In the genomic region with DNA sequence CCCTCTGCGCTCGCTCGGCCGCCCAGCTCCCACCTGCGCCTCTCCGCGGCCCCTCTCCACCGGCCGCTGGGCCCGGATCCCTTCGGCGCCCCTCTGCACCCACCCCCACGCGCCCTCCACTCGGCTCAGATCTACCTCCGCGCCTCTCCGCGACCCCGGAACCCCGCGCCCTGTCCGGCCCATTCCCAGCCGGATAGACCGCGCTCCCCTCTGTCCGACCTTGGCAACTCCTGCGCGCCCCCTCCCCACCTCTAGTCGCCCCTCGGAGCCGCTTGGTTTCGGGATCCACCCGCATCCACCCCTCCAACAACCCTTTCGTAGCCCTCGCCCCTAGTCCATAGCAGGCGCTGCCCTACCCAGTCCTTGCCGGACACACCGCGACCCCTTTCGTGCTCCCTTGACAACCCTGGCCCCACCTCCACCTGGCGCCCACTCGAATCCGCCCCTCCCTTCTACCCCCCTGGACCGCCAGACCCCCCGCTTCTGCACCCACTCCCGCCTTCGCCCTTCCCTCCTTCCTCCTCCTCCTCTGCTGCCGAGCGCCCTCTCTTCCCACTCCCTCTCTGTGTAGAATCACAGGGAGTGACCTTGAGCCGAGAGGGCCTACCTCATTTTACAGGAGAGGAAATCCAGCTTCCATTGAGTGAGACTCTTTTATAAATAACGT, we compare ENCODE assay signal across 8 cellular contexts. TPM values are rescaled to one million over a fixed set of nuclear protein-coding genes. Genes with fewer than 3 reads are reported as not detected.
A peak's percentile ranks its signal among the peaks of the same experiment; 100 is the strongest.
DNase-seq lines count a peak whose midpoint lies in the region; TF ChIP-seq lines count a peak whose summit lies in the region.

No MANE protein-coding gene starts in this region.

- H2BK15ac ChIP-seq in neuronal stem cell (ENCODE audit: low read length), result no peak overlapping the region

- H3K14ac ChIP-seq in neuronal stem cell (ENCODE audit: low read length), result peak overlapping the region; percentile 94

- peaks cover 2% of the 10 kb centered on the region for H3K79me1 ChIP-seq in neuronal stem cell (ENCODE audit: low read depth, low read length)

- H2AK5ac ChIP-seq in neuronal stem cell (ENCODE audit: low read depth, low read length), result peak overlapping the region; percentile 56

- H2AFZ ChIP-seq in neuronal stem cell (ENCODE audit: low read length), result peak overlapping the region; percentile 99

- peak overlapping the region; percentile 88 for H3K9ac ChIP-seq in neuronal stem cell (ENCODE audit: low read depth, low read length, poor library complexity)

- peak overlapping the region; percentile 84 for H3K27ac Mint-ChIP-seq in activated T-helper 2 cell treated with anti-CD3 and anti-CD28 coated beads, Interferon-gamma antibody, Interleukin-2, Interleukin-4, amounts not matched to agents 10 μg/mL and 5 μg/mL and 100 μg/mL, durations not matched to agents 14 hours and 24 hours and 36 hours

- peak overlapping the region; percentile 1 for H2BK12ac ChIP-seq in neuronal stem cell (ENCODE audit: low read length)

- WGBS in neuronal stem cell (ENCODE audit: extremely low coverage in 2 of 2, insufficient read length in 2 of 2, insufficient replicate concordance in 1 of 2), 2 donors, result no CpG with 5 or more reads among the region's 52 CpGs

- no peak overlapping the region for H3K4ac ChIP-seq in neuronal stem cell (ENCODE audit: low read length)

- H3K4me2 ChIP-seq in neuronal stem cell (ENCODE audit: insufficient read depth, low read length, poor library complexity, severe bottlenecking), result peak overlapping the region; percentile 95

- no peak overlapping the region for H4K91ac ChIP-seq in neuronal stem cell (ENCODE audit: low read depth, low read length, poor library complexity)

- peak overlapping the region; percentile 83 for H3K4me3 Mint-ChIP-seq in activated T-helper 2 cell treated with anti-CD3 and anti-CD28 coated beads, Interferon-gamma antibody, Interleukin-2, Interleukin-4, amounts not matched to agents 10 μg/mL and 5 μg/mL and 100 μg/mL, durations not matched to agents 14 hours and 24 hours and 36 hours (ENCODE audit: low read depth)

- no peaks in the 10 kb centered on the region for H3K27me3 Mint-ChIP-seq in activated T-helper 2 cell treated with anti-CD3 and anti-CD28 coated beads, Interferon-gamma antibody, Interleukin-2, Interleukin-4, amounts not matched to agents 10 μg/mL and 5 μg/mL and 100 μg/mL, durations not matched to agents 14 hours and 24 hours and 36 hours (ENCODE audit: low read depth)

- H3K9me3 ChIP-seq in neuronal stem cell (replicated peaks in 1 of 2; ENCODE audit: control insufficient read depth in 2 of 2, insufficient read depth in 1 of 2, low read depth in 1 of 2, low read length in 2 of 2), result peaks cover 0 to 6% of the 10 kb centered on the region in 2 donors

- intact Hi-C loops in activated T-helper 2 cell treated with anti-CD3 and anti-CD28 coated beads, Interferon-gamma antibody, Interleukin-2, Interleukin-4, amounts not matched to agents 10 μg/mL and 5 μg/mL and 100 μg/mL, durations not matched to agents 14 hours and 24 hours and 36 hours (cut with micrococcal nuclease), result loop anchor here (1.0 to 5.0 kb wide), 6 partner anchors 51 to 1101 kb away; a partner anchor contains a TSS

- H3K23ac ChIP-seq in neuronal stem cell (ENCODE audit: low read depth, low read length, poor library complexity), result peak overlapping the region; percentile 96

- peak; percentile 2 for DNase-seq in activated effector memory CD4-positive, alpha-beta T cell treated with Interleukin-2 at 50 U/mL for 16 hours
- DNase-seq in activated effector memory CD4-positive, alpha-beta T cell treated with anti-CD3 and anti-CD28 coated beads, Interleukin-2, amount 50 U/mL, for 16 hours, result no peak
- DNase-seq in LNCaP clone FGC (ENCODE audit: low read depth) (no peak), globus pallidus (ENCODE audit: low spot score) (peak; percentile 56), neuronal stem cell (ENCODE audit: low spot score) (peak; percentile 6), GM19238 (ENCODE audit: insufficient read length, low spot score) (no peak), NCI-H446 treated with DMSO at 0.1 percent for 48 hours (lab: John Stamatoyannopoulos, UW) (no peak)
- DNase-seq in activated T-helper 2 cell treated with anti-CD3 and anti-CD28 coated beads, Interferon-gamma antibody, Interleukin-2, Interleukin-4, amounts not matched to agents 10 μg/mL and 5 μg/mL and 100 μg/mL, durations not matched to agents 14 hours and 24 hours and 36 hours (ENCODE audit: low spot score), result peak; percentile 14

- H2BK5ac ChIP-seq in neuronal stem cell (ENCODE audit: low read length), result peak overlapping the region; percentile 66

- no peak overlapping the region for H2BK120ac ChIP-seq in neuronal stem cell (ENCODE audit: low read depth, low read length)

- H3K4me1 ChIP-seq in neuronal stem cell (ENCODE audit: control insufficient read depth in 2 of 2, insufficient read depth in 1 of 2, low read depth in 1 of 2, low read length in 2 of 2), result peaks cover 0 to 5% of the 10 kb centered on the region in 2 donors

- peaks cover 11% of the 10 kb centered on the region for H3K36me3 Mint-ChIP-seq in activated T-helper 2 cell treated with anti-CD3 and anti-CD28 coated beads, Interferon-gamma antibody, Interleukin-2, Interleukin-4, amounts not matched to agents 10 μg/mL and 5 μg/mL and 100 μg/mL, durations not matched to agents 14 hours and 24 hours and 36 hours (ENCODE audit: low read depth)

- H3K9me3 Mint-ChIP-seq in activated T-helper 2 cell treated with anti-CD3 and anti-CD28 coated beads, Interferon-gamma antibody, Interleukin-2, Interleukin-4, amounts not matched to agents 10 μg/mL and 5 μg/mL and 100 μg/mL, durations not matched to agents 14 hours and 24 hours and 36 hours, result no peaks in the 10 kb centered on the region

- no peak for TF ChIP-seq CTCF in LNCaP clone FGC (IDR thresholded peaks at IDR 0.05; ENCODE audit: control insufficient read depth, extremely low read depth, insufficient read depth)

- H3K18ac ChIP-seq in neuronal stem cell (ENCODE audit: low read length), result peak overlapping the region; percentile 96

- H4K8ac ChIP-seq in neuronal stem cell (ENCODE audit: low read depth, low read length), result peak overlapping the region; percentile 43

- no peak overlapping the region for H3K27ac ChIP-seq in neuronal stem cell (replicated peaks; ENCODE audit: low read length)

- H3K4me3 ChIP-seq in LNCaP clone FGC (ENCODE audit: low read depth, low read length), result peak overlapping the region; percentile 78
- peak overlapping the region; percentile 85 to 97 for H3K4me3 ChIP-seq in neuronal stem cell (ENCODE audit: low read length in 2 of 2)

- H3K27me3 ChIP-seq in neuronal stem cell (ENCODE audit: control insufficient read depth in 3 of 3, insufficient read depth in 3 of 3, low read depth in 1 of 3, low read length in 3 of 3), result no peaks in the 10 kb centered on the region

- H3K4me1 Mint-ChIP-seq in activated T-helper 2 cell treated with anti-CD3 and anti-CD28 coated beads, Interferon-gamma antibody, Interleukin-2, Interleukin-4, amounts not matched to agents 10 μg/mL and 5 μg/mL and 100 μg/mL, durations not matched to agents 14 hours and 24 hours and 36 hours (ENCODE audit: low read depth), result peaks cover 32% of the 10 kb centered on the region

- H3K36me3 ChIP-seq in neuronal stem cell (replicated peaks in 1 of 2; ENCODE audit: control insufficient read depth in 2 of 2, insufficient read depth in 2 of 2, low read length in 2 of 2), result peaks cover 0 to 11% of the 10 kb centered on the region in 2 donors

RNA-seq across cellular contexts. Expression of a gene that starts 0.5 kb away (rescaled TPM):
- total RNA-seq in activated T-helper 2 cell treated with anti-CD3 and anti-CD28 coated beads, Interferon-gamma antibody, Interleukin-2, Interleukin-4, amounts not matched to agents 10 μg/mL and 5 μg/mL and 100 μg/mL, durations not matched to agents 14 hours and 24 hours and 36 hours, result 33.9 and 34.5 TPM in 2 replicates
- polyA plus RNA-seq in neuronal stem cell (2013, experiment 1 of 2), result 27.3 TPM
- polyA plus RNA-seq in neuronal stem cell (2013, experiment 2 of 2), result 28.6 TPM

RNA-seq across cellular contexts. Expression of a gene that starts 51.2 kb away (rescaled TPM):
- total RNA-seq in activated T-helper 2 cell treated with anti-CD3 and anti-CD28 coated beads, Interferon-gamma antibody, Interleukin-2, Interleukin-4, amounts not matched to agents 10 μg/mL and 5 μg/mL and 100 μg/mL, durations not matched to agents 14 hours and 24 hours and 36 hours, result 34.5 and 36.3 TPM in 2 replicates
- 14.8 TPM for polyA plus RNA-seq in neuronal stem cell (2013, experiment 1 of 2)
- 13.4 TPM for polyA plus RNA-seq in neuronal stem cell (2013, experiment 2 of 2)

Comparison
In these comparisons a context has a peak if more than half of its experiments do, and no peak if none do; other contexts are left out.
1. DNase-seq: peak in activated effector memory CD4-positive, alpha-beta T cell treated with Interleukin-2 at 50 U/mL for 16 hours (single experiment), activated T-helper 2 cell treated with anti-CD3 and anti-CD28 coated beads, Interferon-gamma antibody, Interleukin-2, Interleukin-4, amounts not matched to agents 10 μg/mL and 5 μg/mL and 100 μg/mL, durations not matched to agents 14 hours and 24 hours and 36 hours (single experiment), globus pallidus (single experiment) and neuronal stem cell (single experiment); none in activated effector memory CD4-positive, alpha-beta T cell treated with anti-CD3 and anti-CD28 coated beads, Interleukin-2, amount 50 U/mL, for 16 hours (single experiment), LNCaP clone FGC (single experiment), GM19238 (single experiment) and NCI-H446 treated with DMSO at 0.1 percent for 48 hours (single experiment).